Comparison of ENCODE assay signal across 8 cellular contexts in genomic region chr13:31945202-31945978, GRCh38.
DNase-seq lines count a peak whose midpoint lies in the region; ATAC-seq and TF ChIP-seq lines count a peak whose summit lies in the region.
"Had no signal": no experiment of that assay in that cellular context is flagged by ENCODE, and none has a peak within 500 bp of the region (broad histone marks: within the 10 kb centered on the region; RNA-seq: fewer than 3 reads in every experiment).

No MANE protein-coding gene starts in this region.

- 60% methylated on average over 14 of the region's 14 CpGs for WGBS in esophagus muscularis mucosa

- H3K4me3 ChIP-seq in HL-60 (replicated peaks; ENCODE audit: insufficient read depth, low read length) = no peak overlapping the region
- H3K4me3 ChIP-seq in esophagus muscularis mucosa = no peak overlapping the region

- TF ChIP-seq EP300 in esophagus muscularis mucosa (IDR thresholded peaks at IDR 0.05) = no peak

- no peaks in the 10 kb centered on the region for H3K9me3 ChIP-seq in esophagus muscularis mucosa

- H3K27ac Mint-ChIP-seq in dendritic cell treated with granulocyte-macrophage colony-stimulating factor and Interleukin-4, amounts not matched to agents 40 ng/mL and 50 ng/mL, for 4 days = peak overlapping the region; percentile 81

- no peaks in the 10 kb centered on the region for H3K27me3 Mint-ChIP-seq in dendritic cell treated with granulocyte-macrophage colony-stimulating factor and Interleukin-4, amounts not matched to agents 40 ng/mL and 50 ng/mL, for 4 days

- no peak for ATAC-seq in GM18909 (IDR thresholded peaks at IDR 0.05; ENCODE audit: poor library complexity, unreplicated experiment)
- no peak for ATAC-seq in GM18519 (IDR thresholded peaks at IDR 0.05; ENCODE audit: low FRiP score, unreplicated experiment)
- ATAC-seq: Panc1 had no signal

- TF ChIP-seq POLR2A in esophagus muscularis mucosa (IDR thresholded peaks at IDR 0.05; ENCODE audit: low read depth) = no peak

- H3K36me3 Mint-ChIP-seq in dendritic cell treated with granulocyte-macrophage colony-stimulating factor and Interleukin-4, amounts not matched to agents 40 ng/mL and 50 ng/mL, for 4 days (ENCODE audit: low read depth) = peaks cover 10% of the 10 kb centered on the region

- H3K4me1 ChIP-seq in esophagus muscularis mucosa = peaks cover 0 to 18% (median 12%) of the 10 kb centered on the region in 4 donors

- peaks cover 0 to 6% (median 0%) of the 10 kb centered on the region in 4 donors for H3K36me3 ChIP-seq in esophagus muscularis mucosa

- H3K4me1 Mint-ChIP-seq in dendritic cell treated with granulocyte-macrophage colony-stimulating factor and Interleukin-4, amounts not matched to agents 40 ng/mL and 50 ng/mL, for 4 days (ENCODE audit: low read depth) = peaks cover 61% of the 10 kb centered on the region

- no peaks in the 10 kb centered on the region for H3K9me3 Mint-ChIP-seq in dendritic cell treated with granulocyte-macrophage colony-stimulating factor and Interleukin-4, amounts not matched to agents 40 ng/mL and 50 ng/mL, for 4 days

- H3K27me3 ChIP-seq in HL-60 (ENCODE audit: insufficient read depth, poor library complexity, severe bottlenecking) (no peaks in the 10 kb centered on the region), esophagus muscularis mucosa (no peaks in the 10 kb centered on the region)

- H3K27ac ChIP-seq in HL-60 (replicated peaks) (no peak overlapping the region; the same call in 1 of the 2 replicates), esophagus muscularis mucosa (replicated peaks in 1 of 4) (peak overlapping the region in 1 of 4 donors; percentile 3)

- TF ChIP-seq CTCF in HL-60 (IDR thresholded peaks at IDR 0.05; ENCODE audit: insufficient read depth, low read length) (no peak), esophagus muscularis mucosa (IDR thresholded peaks at IDR 0.05) (no peak)

- peak; percentile 72 to 74 for DNase-seq in HL-60 (ENCODE audit: low read depth in 1 of 2, low spot score in 1 of 2)
- peak; percentile 83 for DNase-seq in NCI-H510A treated with DMSO at 0.1 percent for 48 hours (lab: John Stamatoyannopoulos, UW)
- DNase-seq in mucosa of gallbladder (ENCODE audit: low spot score) = peak; percentile 63
- DNase-seq in esophagus muscularis mucosa (ENCODE audit: extremely low spot score) = no peak

- H3K4me3 Mint-ChIP-seq in dendritic cell treated with granulocyte-macrophage colony-stimulating factor and Interleukin-4, amounts not matched to agents 40 ng/mL and 50 ng/mL, for 4 days = no peak overlapping the region

- intact Hi-C loops in dendritic cell treated with granulocyte-macrophage colony-stimulating factor and Interleukin-4, amounts not matched to agents 40 ng/mL and 50 ng/mL, for 4 days (cut with micrococcal nuclease) = no loop called here
- intact Hi-C loops in esophagus muscularis mucosa (cut with DNase I) = no loop called here
